In the genomic region with DNA sequence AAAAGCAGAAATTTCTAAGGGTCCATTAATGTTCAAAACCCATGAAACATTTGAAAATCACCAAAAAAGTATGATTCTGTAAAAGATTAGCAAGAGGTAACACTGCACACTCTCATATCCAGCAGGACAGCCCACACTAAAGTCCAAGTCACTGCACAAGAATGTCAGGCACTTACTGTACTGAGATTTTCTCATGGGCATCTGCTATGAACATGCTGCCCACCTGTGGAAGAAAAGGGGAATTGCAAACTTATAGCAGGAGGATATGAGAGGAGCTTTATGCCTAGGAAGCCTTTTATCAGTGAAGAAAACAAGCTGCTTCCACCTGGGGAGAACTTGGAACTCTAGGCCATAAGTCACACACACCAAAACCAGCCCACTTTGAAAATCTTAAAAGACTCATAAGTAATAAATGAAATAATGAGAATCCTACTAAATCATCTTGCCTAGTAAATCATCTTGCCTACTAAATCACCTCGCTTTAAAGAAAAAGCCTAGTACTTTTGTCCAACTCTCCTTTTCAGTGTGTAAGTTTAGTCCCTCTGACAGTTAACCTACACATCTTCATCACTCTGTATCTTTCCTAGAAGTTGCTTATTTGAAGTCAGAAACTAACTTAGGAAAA, we compare ENCODE assay signal across 8 cellular contexts. TPM values are rescaled to one million over a fixed set of nuclear protein-coding genes. Genes with fewer than 3 reads are reported as not detected.
DNase-seq lines count a peak whose midpoint lies in the region; ATAC-seq and TF ChIP-seq lines count a peak whose summit lies in the region.

No MANE protein-coding gene starts in this region.

- peak; percentile 99 for TF ChIP-seq CTCF in foreskin keratinocyte (conservative IDR thresholded peaks at IDR 0.05)

- peaks cover 1% of the 10 kb centered on the region for H3K4me1 Mint-ChIP-seq in activated T-cell treated with anti-CD3 and anti-CD28 coated beads, Interleukin-2, amount 50 U/mL, for 24 hours (ENCODE audit: low read depth)

- no peaks in the 10 kb centered on the region for H3K27me3 Mint-ChIP-seq in activated T-cell treated with anti-CD3 and anti-CD28 coated beads, Interleukin-2, amount 50 U/mL, for 24 hours

- H3K4me3 Mint-ChIP-seq in activated T-cell treated with anti-CD3 and anti-CD28 coated beads, Interleukin-2, amount 50 U/mL, for 24 hours: no peak overlapping the region

- ATAC-seq in HG03565 (IDR thresholded peaks at IDR 0.05; ENCODE audit: unreplicated experiment) (peak; percentile 57), foreskin keratinocyte (peak; percentile 95), GM19351 (IDR thresholded peaks at IDR 0.05; ENCODE audit: unreplicated experiment) (no peak)

- peaks cover 4% of the 10 kb centered on the region for H3K4me1 ChIP-seq in foreskin keratinocyte

- H3K27me3 ChIP-seq in foreskin keratinocyte: no peaks in the 10 kb centered on the region

- no peaks in the 10 kb centered on the region for H3K9me3 Mint-ChIP-seq in activated T-cell treated with anti-CD3 and anti-CD28 coated beads, Interleukin-2, amount 50 U/mL, for 24 hours

- DNase-seq in activated T-cell treated with anti-CD3 and anti-CD28 coated beads for 4 hours (peak; percentile 14), NCI-H748 treated with DMSO at 0.1 percent for 48 hours (lab: John Stamatoyannopoulos, UW) (peak; percentile 48), foreskin keratinocyte (peak; percentile 61 to 83), non-pigmented ciliary epithelial cell (ENCODE audit: low read depth) (peak; percentile 85)
- no peak for DNase-seq in activated T-cell treated with anti-CD3 and anti-CD28 coated beads, Interleukin-2, amount 50 U/mL, for 24 hours
- peak; percentile 3 for DNase-seq in activated CD8-positive, alpha-beta memory T cell treated with anti-CD3 and anti-CD28 coated beads, Interleukin-2, amount 50 U/mL, for 24 hours (ENCODE audit: extremely low read depth)

- H3K27ac ChIP-seq in foreskin keratinocyte: no peak overlapping the region

- peaks cover 68% of the 10 kb centered on the region for H3K36me3 Mint-ChIP-seq in activated T-cell treated with anti-CD3 and anti-CD28 coated beads, Interleukin-2, amount 50 U/mL, for 24 hours (ENCODE audit: low read depth)

- H3K27ac Mint-ChIP-seq in activated T-cell treated with anti-CD3 and anti-CD28 coated beads, Interleukin-2, amount 50 U/mL, for 24 hours: no peak overlapping the region

RNA-seq across cellular contexts. Expression of gene ARMH3, which starts 46.1 kb away (rescaled TPM):
- 13.5 and 14.2 TPM in 2 replicates for total RNA-seq in foreskin keratinocyte
- 14.6 and 15.1 TPM in 2 replicates for polyA plus RNA-seq in foreskin keratinocyte

RNA-seq across cellular contexts. Expression of gene HPS6, which starts 55.2 kb away (rescaled TPM):
- 33.9 and 36.1 TPM in 2 replicates for total RNA-seq in foreskin keratinocyte
- polyA plus RNA-seq in foreskin keratinocyte: 28.7 and 29.4 TPM in 2 replicates
